In genomic region chr7:140646931-140647647, GRCh38 we compare ENCODE assay signal across 1 cellular context.
TF ChIP-seq lines count a peak whose summit lies in the region.

No MANE protein-coding gene starts in this region.

TF ChIP-seq in GM12878, 131 proteins besides CTCF, POLR2A, EP300 and RAD21:
- TF ChIP-seq ZNF592 (IDR thresholded peaks at IDR 0.05) (no peak), MTA2 (IDR thresholded peaks at IDR 0.05; ENCODE audit: low read depth) (no peak), SREBF2 (IDR thresholded peaks at IDR 0.05; ENCODE audit: low read length) (no peak), NR2C2 (IDR thresholded peaks at IDR 0.05; ENCODE audit: borderline replicate concordance, control insufficient read depth, insufficient read length, low read depth) (no peak), CHD2 (IDR thresholded peaks at IDR 0.05; ENCODE audit: borderline replicate concordance, low read depth, low read length) (no peak), ESRRA (IDR thresholded peaks at IDR 0.05; ENCODE audit: low read length) (no peak), ZSCAN29 (IDR thresholded peaks at IDR 0.05) (no peak), SMARCA5 (IDR thresholded peaks at IDR 0.05) (no peak), FOXM1 (IDR thresholded peaks at IDR 0.05; ENCODE audit: low read depth, low read length) (no peak), ZNF24 (IDR thresholded peaks at IDR 0.05) (no peak), ZNF207 (IDR thresholded peaks at IDR 0.05; ENCODE audit: borderline replicate concordance) (no peak), NFIC (IDR thresholded peaks at IDR 0.05; ENCODE audit: low read depth, low read length) (no peak), USF2 (IDR thresholded peaks at IDR 0.05; ENCODE audit: borderline replicate concordance, low read depth, low read length) (no peak), ZNF384 (IDR thresholded peaks at IDR 0.05; ENCODE audit: borderline replicate concordance, low read depth, low read length) (no peak), ASH2L (IDR thresholded peaks at IDR 0.05; ENCODE audit: borderline replicate concordance, low read depth) (no peak), SMAD5 (IDR thresholded peaks at IDR 0.05; ENCODE audit: low read depth) (no peak), BHLHE40 (IDR thresholded peaks at IDR 0.05; ENCODE audit: borderline replicate concordance in 1 of 2, low read depth in 2 of 2, low read length in 1 of 2) (no peak)
TF ChIP-seq in GM12878: peak in this region for 0.
